In genomic region chr2:74457129-74457548, GRCh38 we compare ENCODE assay signal across 7 cellular contexts. TPM values are rescaled to one million over a fixed set of nuclear protein-coding genes. Genes with fewer than 3 reads are reported as not detected.
DNase-seq lines count a peak whose midpoint lies in the region; ATAC-seq and TF ChIP-seq lines count a peak whose summit lies in the region.

No MANE protein-coding gene starts in this region.

- DNase-seq in GM23338 (ENCODE audit: low spot score), result no peak
- no peak for DNase-seq in OCI-LY7 (ENCODE audit: low spot score)
- DNase-seq in epithelial cell of proximal tubule (ENCODE audit: low read depth), result no peak
- no peak for DNase-seq in trophoblast cell
- no peak for DNase-seq in HuH-7.5 (ENCODE audit: low spot score)
- no peak for DNase-seq in stimulated activated naive CD4-positive, alpha-beta T cell treated with Interleukin-2 at 50 U/mL for 16 hours (lab: John Stamatoyannopoulos, UW)

- peak overlapping the region; percentile 98 for H3K27ac ChIP-seq in GM23338 (ENCODE audit: low read depth)
- H3K27ac ChIP-seq in OCI-LY7 (ENCODE audit: low read depth, low read length, poor library complexity, severe bottlenecking), result peak overlapping the region; percentile 92
- H3K27ac ChIP-seq in trophoblast cell (ENCODE audit: low read depth, low read length), result peak overlapping the region; percentile 98

- POLR2A ChIA-PET in OCI-LY7 (lab: Charles Lee), result interaction anchor here (0.5 to 3.1 kb wide), 12 partner anchors 8 to 276 kb away, joined by 3 to 25 read pairs (median 4); partner anchors contain the start of genes CCDC142, MOGS, MRPL53 and RTKN

- peak overlapping the region; percentile 36 for H3K18ac ChIP-seq in trophoblast cell (ENCODE audit: low read length)

- WGBS in trophoblast cell (ENCODE audit: extremely low coverage, insufficient coverage, insufficient read length), result no CpG with 5 or more reads among the region's 27 CpGs

- peaks cover 8% of the 10 kb centered on the region for H3K36me3 Mint-ChIP-seq in GM23338 (ENCODE audit: low read depth)

- H2BK5ac ChIP-seq in trophoblast cell (ENCODE audit: low read depth, low read length, poor library complexity), result peak overlapping the region; percentile 32

- H3K9me3 Mint-ChIP-seq in GM23338, result no peaks in the 10 kb centered on the region; the same call in 1 of the 3 replicates

- CTCF ChIA-PET in OCI-LY7 (lab: Charles Lee; ENCODE audit: unreplicated experiment), result interaction anchor here (0.8 kb wide), 1 partner anchor 22 kb away, joined by 5 read pairs; no protein-coding TSS in a partner anchor

- H3K4me3 Mint-ChIP-seq in GM23338, result peak overlapping the region; percentile 94

- H2BK120ac ChIP-seq in trophoblast cell (ENCODE audit: insufficient read depth, low read length, poor library complexity), result peak overlapping the region; percentile 67

- H3K27ac Mint-ChIP-seq in GM23338, result peak overlapping the region; percentile 94

- no peak overlapping the region for H2AK5ac ChIP-seq in trophoblast cell (ENCODE audit: low read length)

- H3K9me3 ChIP-seq in OCI-LY7 (ENCODE audit: low read length), result no peaks in the 10 kb centered on the region
- peaks cover 3% of the 10 kb centered on the region for H3K9me3 ChIP-seq in trophoblast cell (ENCODE audit: insufficient read depth, low read depth, low read length)

- ATAC-seq in GM23338, result peak; percentile 23; the same call in 2 of the 3 replicates
- ATAC-seq in HG02870 (IDR thresholded peaks at IDR 0.05; ENCODE audit: unreplicated experiment), result no peak

- H3K79me2 ChIP-seq in GM23338 (replicated peaks; ENCODE audit: insufficient read depth), result peaks cover 5% of the 10 kb centered on the region
- H3K79me2 ChIP-seq in OCI-LY7 (ENCODE audit: insufficient read depth, low read depth, low read length), result peaks cover 22% of the 10 kb centered on the region
- H3K79me2 ChIP-seq in trophoblast cell (ENCODE audit: control insufficient read depth, insufficient read depth, low read length, poor library complexity), result peaks cover 10% of the 10 kb centered on the region

- H2BK12ac ChIP-seq in trophoblast cell (ENCODE audit: low read length), result peak overlapping the region; percentile 3

- H3K14ac ChIP-seq in trophoblast cell (ENCODE audit: low read length), result peak overlapping the region; percentile 76

- H4K20me1 ChIP-seq in GM23338 (replicated peaks; ENCODE audit: insufficient read depth), result peaks cover 4% of the 10 kb centered on the region; the same call in 1 of the 2 replicates
- H4K20me1 ChIP-seq in OCI-LY7 (ENCODE audit: insufficient read depth, low read length), result no peaks in the 10 kb centered on the region

- H2AFZ ChIP-seq in GM23338 (peak overlapping the region; percentile 89), OCI-LY7 (ENCODE audit: low read length) (no peak overlapping the region), trophoblast cell (ENCODE audit: insufficient read depth, low read length, poor library complexity) (peak overlapping the region; percentile 28)

- H3K23ac ChIP-seq in trophoblast cell (ENCODE audit: low read length), result no peak overlapping the region

- TF ChIP-seq CTCF in GM23338 (conservative IDR thresholded peaks at IDR 0.05; ENCODE audit: low read depth in 2 of 2) (peak in 1 of 2 experiments; percentile 4; a peak in 1 of 4 replicates), OCI-LY7 (conservative IDR thresholded peaks at IDR 0.05; ENCODE audit: low read length) (no peak), epithelial cell of proximal tubule (conservative IDR thresholded peaks at IDR 0.05; ENCODE audit: low read depth, low read length) (no peak)

- no peaks in the 10 kb centered on the region for H3K36me3 ChIP-seq in GM23338 (ENCODE audit: insufficient read depth)
- H3K36me3 ChIP-seq in OCI-LY7 (ENCODE audit: insufficient read depth, low read length), result peaks cover 23% of the 10 kb centered on the region
- peaks cover 21 to 24% of the 10 kb centered on the region in 2 experiments for H3K36me3 ChIP-seq in trophoblast cell (ENCODE audit: control insufficient read depth in 1 of 2, insufficient read depth in 2 of 2, low read length in 2 of 2)

- peak overlapping the region; percentile 70 for H3K4me3 ChIP-seq in GM23338
- peak overlapping the region; percentile 98 for H3K4me3 ChIP-seq in OCI-LY7 (ENCODE audit: low read depth, low read length, poor library complexity, severe bottlenecking)
- peak overlapping the region; percentile 98 for H3K4me3 ChIP-seq in epithelial cell of proximal tubule (ENCODE audit: low read depth, low read length)
- peak overlapping the region; percentile 78 for H3K4me3 ChIP-seq in trophoblast cell (ENCODE audit: low read depth, low read length)

- H3K9ac ChIP-seq in trophoblast cell (ENCODE audit: low read length), result peak overlapping the region; percentile 50

- intact Hi-C loops in OCI-LY7 (cut with micrococcal nuclease; ENCODE audit: unreplicated experiment), result loop anchor here (1.0 kb wide), 2 partner anchors 26 to 72 kb away; partner anchors contain the start of genes AUP1, HTRA2 and TTC31

- H3K4me1 Mint-ChIP-seq in GM23338, result peaks cover 32% of the 10 kb centered on the region

- H3K79me1 ChIP-seq in trophoblast cell (ENCODE audit: low read length), result peaks cover 13% of the 10 kb centered on the region

- H3K4me2 ChIP-seq in GM23338 (peak overlapping the region; percentile 88), OCI-LY7 (ENCODE audit: low read length) (peak overlapping the region; percentile 83), trophoblast cell (ENCODE audit: low read length) (peak overlapping the region; percentile 86)

- H3K4ac ChIP-seq in trophoblast cell (ENCODE audit: low read depth, low read length), result peak overlapping the region; percentile 72

- H3K9me2 ChIP-seq in GM23338 (ENCODE audit: insufficient read depth), result no peaks in the 10 kb centered on the region
- no peaks in the 10 kb centered on the region for H3K9me2 ChIP-seq in OCI-LY7 (ENCODE audit: insufficient read depth, low read length)

- BruUV-seq in OCI-LY7 (replicated peaks; lab: Mats Ljungman, UMichigan), result no TSS peak

- peak overlapping the region; percentile 83 for H4K8ac ChIP-seq in trophoblast cell (ENCODE audit: low read depth, low read length)

- H3F3A ChIP-seq in GM23338 (replicated peaks; ENCODE audit: low read depth), result peaks cover 21% of the 10 kb centered on the region

- H4K12ac ChIP-seq in trophoblast cell (ENCODE audit: low read depth, low read length), result peak overlapping the region; percentile 22

- H3K27me3 ChIP-seq in GM23338 (ENCODE audit: insufficient read depth), result no peaks in the 10 kb centered on the region
- H3K27me3 ChIP-seq in trophoblast cell (ENCODE audit: insufficient read depth, low read length), result no peaks in the 10 kb centered on the region

- H3K27me3 Mint-ChIP-seq in GM23338 (ENCODE audit: insufficient read depth, low read depth, poor library complexity), result peaks cover 24% of the 10 kb centered on the region

- peak overlapping the region; percentile 87 for H4K91ac ChIP-seq in trophoblast cell (ENCODE audit: low read depth, low read length)

- peaks cover 17% of the 10 kb centered on the region for H3K4me1 ChIP-seq in GM23338 (ENCODE audit: insufficient read depth)
- peaks cover 41% of the 10 kb centered on the region for H3K4me1 ChIP-seq in OCI-LY7 (ENCODE audit: insufficient read depth, low read length, poor library complexity, severe bottlenecking)
- peaks cover 7 to 13% of the 10 kb centered on the region in 2 experiments for H3K4me1 ChIP-seq in trophoblast cell (ENCODE audit: control insufficient read depth in 1 of 2, insufficient read depth in 2 of 2, low read length in 2 of 2)

TF ChIP-seq in GM23338, 12 proteins besides CTCF, POLR2A, EP300 and RAD21:
- TF ChIP-seq CREB1 (CRISPR knock-in tag; IDR thresholded peaks at IDR 0.05; ENCODE audit: low read depth), result no peak
- no peak; the same call in none of the 2 replicates for TF ChIP-seq POLR2AphosphoS5 (IDR thresholded peaks at IDR 0.05; ENCODE audit: low read depth)
- TF ChIP-seq ZNF114 (CRISPR knock-in tag; IDR thresholded peaks at IDR 0.05), result no peak

RNA-seq across cellular contexts. Expression of gene WBP1, which starts 1.1 kb away (rescaled TPM):
- total RNA-seq in GM23338 (2014; rRNA removed; shearing (Covaris generic)), result 52.4 and 64.4 TPM in 2 replicates
- polyA plus RNA-seq in GM23338 (2016; fragmentation: Nextera tagmentation; extraction: Ambion mirVana), result 53.0 and 62.0 TPM in 2 replicates
- 70.7 and 70.8 TPM in 2 replicates for total RNA-seq in OCI-LY7 (2014; rRNA removed; shearing (Covaris generic))
- 68.8 and 83.8 TPM in 2 replicates for total RNA-seq in OCI-LY7 (2022)
- 36.2 and 84.3 TPM in 2 replicates for total RNA-seq in epithelial cell of proximal tubule
- polyA plus RNA-seq in trophoblast cell (2013), result 80.5 and 81.5 TPM in 2 replicates

RNA-seq across cellular contexts. Expression of gene INO80B, which starts 2.3 kb away (rescaled TPM):
- total RNA-seq in GM23338 (2014; rRNA removed; shearing (Covaris generic)), result 17.5 and 21.8 TPM in 2 replicates
- 5.1 and 6.1 TPM in 2 replicates for polyA plus RNA-seq in GM23338 (2016; fragmentation: Nextera tagmentation; extraction: Ambion mirVana)
- 29.2 and 38.7 TPM in 2 replicates for total RNA-seq in OCI-LY7 (2014; rRNA removed; shearing (Covaris generic))
- total RNA-seq in OCI-LY7 (2022), result 43.1 and 44.5 TPM in 2 replicates
- 5.3 and 7.0 TPM in 2 replicates for total RNA-seq in epithelial cell of proximal tubule
- 22.8 and 23.3 TPM in 2 replicates for polyA plus RNA-seq in trophoblast cell (2013)

RNA-seq across cellular contexts. Expression of gene MOGS, which starts 8.0 kb away (rescaled TPM):
- 56.5 and 61.6 TPM in 2 replicates for total RNA-seq in GM23338 (2014; rRNA removed; shearing (Covaris generic))
- polyA plus RNA-seq in GM23338 (2016; fragmentation: Nextera tagmentation; extraction: Ambion mirVana), result 9.7 and 10.4 TPM in 2 replicates
- 46.9 and 51.3 TPM in 2 replicates for total RNA-seq in OCI-LY7 (2014; rRNA removed; shearing (Covaris generic))
- total RNA-seq in OCI-LY7 (2022) (50.1 and 52.7 TPM in 2 replicates), epithelial cell of proximal tubule (63.1 and 83.1 TPM in 2 replicates)
- 74.9 and 80.0 TPM in 2 replicates for polyA plus RNA-seq in trophoblast cell (2013)

RNA-seq across cellular contexts. Expression of gene MRPL53, which starts 15.3 kb away (rescaled TPM):
- 7.7 and 8.2 TPM in 2 replicates for total RNA-seq in GM23338 (2014; rRNA removed; shearing (Covaris generic))
- polyA plus RNA-seq in GM23338 (2016; fragmentation: Nextera tagmentation; extraction: Ambion mirVana), result 65.1 and 70.4 TPM in 2 replicates
- total RNA-seq in OCI-LY7 (2014; rRNA removed; shearing (Covaris generic)), result 46.1 and 85.7 TPM in 2 replicates
- total RNA-seq in OCI-LY7 (2022) (90.0 and 102 TPM in 2 replicates), epithelial cell of proximal tubule (34.2 and 61.1 TPM in 2 replicates)
- 90.8 and 96.6 TPM in 2 replicates for polyA plus RNA-seq in trophoblast cell (2013)

RNA-seq across cellular contexts. Expression of gene RTKN, which starts 15.4 kb away (rescaled TPM):
- 42.8 and 50.0 TPM in 2 replicates for total RNA-seq in GM23338 (2014; rRNA removed; shearing (Covaris generic))
- 20.4 and 24.5 TPM in 2 replicates for polyA plus RNA-seq in GM23338 (2016; fragmentation: Nextera tagmentation; extraction: Ambion mirVana)
- 1.3 and 2.3 TPM in 2 replicates for total RNA-seq in OCI-LY7 (2014; rRNA removed; shearing (Covaris generic))
- total RNA-seq in OCI-LY7 (2022) (5.4 and 7.7 TPM in 2 replicates), epithelial cell of proximal tubule (77.3 and 85.3 TPM in 2 replicates)
- polyA plus RNA-seq in trophoblast cell (2013), result 44.2 and 46.2 TPM in 2 replicates
